1 cellular context compared by ENCODE assay signal in the genomic region with DNA sequence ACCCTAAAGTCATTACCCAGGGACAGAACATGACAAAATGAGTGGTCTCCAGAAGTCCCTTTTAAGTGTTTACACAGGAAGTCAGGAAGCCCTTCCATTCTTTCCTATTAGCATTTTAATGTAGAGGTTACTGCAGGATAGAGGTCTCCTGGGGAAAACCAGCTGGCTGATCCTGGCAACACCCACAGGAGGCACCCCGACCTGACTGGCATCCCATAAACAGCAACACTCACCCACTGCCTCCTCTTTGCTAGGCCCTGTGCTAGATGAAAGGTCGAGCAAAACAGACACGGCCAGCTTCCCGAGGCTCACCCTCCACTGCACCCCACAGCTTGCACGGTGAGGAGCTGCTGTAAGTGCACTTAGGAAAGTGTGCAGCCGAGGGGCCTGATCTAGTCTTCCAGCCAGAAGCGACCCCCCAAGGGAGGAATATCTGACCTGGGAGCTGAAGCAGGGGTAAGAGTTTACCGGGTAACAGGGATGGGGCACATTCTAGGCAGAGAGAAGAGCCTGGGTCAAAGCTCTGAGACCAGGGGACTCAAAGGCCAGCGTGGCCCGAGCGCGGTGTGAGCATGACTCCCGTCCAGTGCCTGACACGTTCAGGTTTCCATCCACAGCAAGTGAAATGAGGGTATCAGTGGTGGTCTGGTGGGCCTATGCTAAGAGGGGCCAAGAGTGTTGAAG.
TF ChIP-seq lines count a peak whose summit lies in the region.

No MANE protein-coding gene starts in this region.

TF ChIP-seq in GM12878, 131 proteins besides CTCF, POLR2A, EP300 and RAD21:
- TF ChIP-seq, protein P1, sequence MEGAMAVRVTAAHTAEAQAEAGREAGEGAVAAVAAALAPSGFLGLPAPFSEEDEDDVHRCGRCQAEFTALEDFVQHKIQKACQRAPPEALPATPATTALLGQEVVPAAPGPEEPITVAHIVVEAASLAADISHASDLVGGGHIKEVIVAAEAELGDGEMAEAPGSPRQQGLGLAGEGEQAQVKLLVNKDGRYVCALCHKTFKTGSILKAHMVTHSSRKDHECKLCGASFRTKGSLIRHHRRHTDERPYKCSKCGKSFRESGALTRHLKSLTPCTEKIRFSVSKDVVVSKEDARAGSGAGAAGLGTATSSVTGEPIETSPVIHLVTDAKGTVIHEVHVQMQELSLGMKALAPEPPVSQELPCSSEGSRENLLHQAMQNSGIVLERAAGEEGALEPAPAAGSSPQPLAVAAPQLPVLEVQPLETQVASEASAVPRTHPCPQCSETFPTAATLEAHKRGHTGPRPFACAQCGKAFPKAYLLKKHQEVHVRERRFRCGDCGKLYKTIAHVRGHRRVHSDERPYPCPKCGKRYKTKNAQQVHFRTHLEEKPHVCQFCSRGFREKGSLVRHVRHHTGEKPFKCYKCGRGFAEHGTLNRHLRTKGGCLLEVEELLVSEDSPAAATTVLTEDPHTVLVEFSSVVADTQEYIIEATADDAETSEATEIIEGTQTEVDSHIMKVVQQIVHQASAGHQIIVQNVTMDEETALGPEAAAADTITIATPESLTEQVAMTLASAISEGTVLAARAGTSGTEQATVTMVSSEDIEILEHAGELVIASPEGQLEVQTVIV (IDR thresholded peaks at IDR 0.05; ENCODE audit: borderline replicate concordance, partially characterized antibody): no peak
- TF ChIP-seq, protein P2, sequence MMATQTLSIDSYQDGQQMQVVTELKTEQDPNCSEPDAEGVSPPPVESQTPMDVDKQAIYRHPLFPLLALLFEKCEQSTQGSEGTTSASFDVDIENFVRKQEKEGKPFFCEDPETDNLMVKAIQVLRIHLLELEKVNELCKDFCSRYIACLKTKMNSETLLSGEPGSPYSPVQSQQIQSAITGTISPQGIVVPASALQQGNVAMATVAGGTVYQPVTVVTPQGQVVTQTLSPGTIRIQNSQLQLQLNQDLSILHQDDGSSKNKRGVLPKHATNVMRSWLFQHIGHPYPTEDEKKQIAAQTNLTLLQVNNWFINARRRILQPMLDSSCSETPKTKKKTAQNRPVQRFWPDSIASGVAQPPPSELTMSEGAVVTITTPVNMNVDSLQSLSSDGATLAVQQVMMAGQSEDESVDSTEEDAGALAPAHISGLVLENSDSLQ (IDR thresholded peaks at IDR 0.05): no peak
- TF ChIP-seq, protein P3, sequence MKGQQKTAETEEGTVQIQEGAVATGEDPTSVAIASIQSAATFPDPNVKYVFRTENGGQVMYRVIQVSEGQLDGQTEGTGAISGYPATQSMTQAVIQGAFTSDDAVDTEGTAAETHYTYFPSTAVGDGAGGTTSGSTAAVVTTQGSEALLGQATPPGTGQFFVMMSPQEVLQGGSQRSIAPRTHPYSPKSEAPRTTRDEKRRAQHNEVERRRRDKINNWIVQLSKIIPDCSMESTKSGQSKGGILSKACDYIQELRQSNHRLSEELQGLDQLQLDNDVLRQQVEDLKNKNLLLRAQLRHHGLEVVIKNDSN (IDR thresholded peaks at IDR 0.05; ENCODE audit: borderline replicate concordance, extremely low read length, insufficient read depth, low read depth, low read length): no peak
- TF ChIP-seq, protein P4, sequence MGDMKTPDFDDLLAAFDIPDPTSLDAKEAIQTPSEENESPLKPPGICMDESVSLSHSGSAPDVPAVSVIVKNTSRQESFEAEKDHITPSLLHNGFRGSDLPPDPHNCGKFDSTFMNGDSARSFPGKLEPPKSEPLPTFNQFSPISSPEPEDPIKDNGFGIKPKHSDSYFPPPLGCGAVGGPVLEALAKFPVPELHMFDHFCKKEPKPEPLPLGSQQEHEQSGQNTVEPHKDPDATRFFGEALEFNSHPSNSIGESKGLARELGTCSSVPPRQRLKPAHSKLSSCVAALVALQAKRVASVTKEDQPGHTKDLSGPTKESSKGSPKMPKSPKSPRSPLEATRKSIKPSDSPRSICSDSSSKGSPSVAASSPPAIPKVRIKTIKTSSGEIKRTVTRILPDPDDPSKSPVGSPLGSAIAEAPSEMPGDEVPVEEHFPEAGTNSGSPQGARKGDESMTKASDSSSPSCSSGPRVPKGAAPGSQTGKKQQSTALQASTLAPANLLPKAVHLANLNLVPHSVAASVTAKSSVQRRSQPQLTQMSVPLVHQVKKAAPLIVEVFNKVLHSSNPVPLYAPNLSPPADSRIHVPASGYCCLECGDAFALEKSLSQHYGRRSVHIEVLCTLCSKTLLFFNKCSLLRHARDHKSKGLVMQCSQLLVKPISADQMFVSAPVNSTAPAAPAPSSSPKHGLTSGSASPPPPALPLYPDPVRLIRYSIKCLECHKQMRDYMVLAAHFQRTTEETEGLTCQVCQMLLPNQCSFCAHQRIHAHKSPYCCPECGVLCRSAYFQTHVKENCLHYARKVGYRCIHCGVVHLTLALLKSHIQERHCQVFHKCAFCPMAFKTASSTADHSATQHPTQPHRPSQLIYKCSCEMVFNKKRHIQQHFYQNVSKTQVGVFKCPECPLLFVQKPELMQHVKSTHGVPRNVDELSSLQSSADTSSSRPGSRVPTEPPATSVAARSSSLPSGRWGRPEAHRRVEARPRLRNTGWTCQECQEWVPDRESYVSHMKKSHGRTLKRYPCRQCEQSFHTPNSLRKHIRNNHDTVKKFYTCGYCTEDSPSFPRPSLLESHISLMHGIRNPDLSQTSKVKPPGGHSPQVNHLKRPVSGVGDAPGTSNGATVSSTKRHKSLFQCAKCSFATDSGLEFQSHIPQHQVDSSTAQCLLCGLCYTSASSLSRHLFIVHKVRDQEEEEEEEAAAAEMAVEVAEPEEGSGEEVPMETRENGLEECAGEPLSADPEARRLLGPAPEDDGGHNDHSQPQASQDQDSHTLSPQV (IDR thresholded peaks at IDR 0.05): no peak
- TF ChIP-seq NFXL1 (IDR thresholded peaks at IDR 0.05; ENCODE audit: borderline replicate concordance) (no peak), FOXM1 (IDR thresholded peaks at IDR 0.05; ENCODE audit: low read depth, low read length) (no peak), ZNF217 (IDR thresholded peaks at IDR 0.05) (no peak), SREBF1 (IDR thresholded peaks at IDR 0.05; ENCODE audit: low read length) (no peak), EED (IDR thresholded peaks at IDR 0.05; ENCODE audit: low read depth) (no peak), JUNB (IDR thresholded peaks at IDR 0.05) (no peak), RBBP5 (conservative IDR thresholded peaks at IDR 0.05) (no peak), POU2F2 (IDR thresholded peaks at IDR 0.05; ENCODE audit: borderline replicate concordance, low read depth, low read length) (no peak), BRCA1 (IDR thresholded peaks at IDR 0.05; ENCODE audit: low read depth, low read length) (no peak), CREM (IDR thresholded peaks at IDR 0.05; ENCODE audit: low read depth) (no peak), ZNF274 (IDR thresholded peaks at IDR 0.05; ENCODE audit: insufficient read depth, insufficient read length) (no peak)
- TF ChIP-seq, protein P5, sequence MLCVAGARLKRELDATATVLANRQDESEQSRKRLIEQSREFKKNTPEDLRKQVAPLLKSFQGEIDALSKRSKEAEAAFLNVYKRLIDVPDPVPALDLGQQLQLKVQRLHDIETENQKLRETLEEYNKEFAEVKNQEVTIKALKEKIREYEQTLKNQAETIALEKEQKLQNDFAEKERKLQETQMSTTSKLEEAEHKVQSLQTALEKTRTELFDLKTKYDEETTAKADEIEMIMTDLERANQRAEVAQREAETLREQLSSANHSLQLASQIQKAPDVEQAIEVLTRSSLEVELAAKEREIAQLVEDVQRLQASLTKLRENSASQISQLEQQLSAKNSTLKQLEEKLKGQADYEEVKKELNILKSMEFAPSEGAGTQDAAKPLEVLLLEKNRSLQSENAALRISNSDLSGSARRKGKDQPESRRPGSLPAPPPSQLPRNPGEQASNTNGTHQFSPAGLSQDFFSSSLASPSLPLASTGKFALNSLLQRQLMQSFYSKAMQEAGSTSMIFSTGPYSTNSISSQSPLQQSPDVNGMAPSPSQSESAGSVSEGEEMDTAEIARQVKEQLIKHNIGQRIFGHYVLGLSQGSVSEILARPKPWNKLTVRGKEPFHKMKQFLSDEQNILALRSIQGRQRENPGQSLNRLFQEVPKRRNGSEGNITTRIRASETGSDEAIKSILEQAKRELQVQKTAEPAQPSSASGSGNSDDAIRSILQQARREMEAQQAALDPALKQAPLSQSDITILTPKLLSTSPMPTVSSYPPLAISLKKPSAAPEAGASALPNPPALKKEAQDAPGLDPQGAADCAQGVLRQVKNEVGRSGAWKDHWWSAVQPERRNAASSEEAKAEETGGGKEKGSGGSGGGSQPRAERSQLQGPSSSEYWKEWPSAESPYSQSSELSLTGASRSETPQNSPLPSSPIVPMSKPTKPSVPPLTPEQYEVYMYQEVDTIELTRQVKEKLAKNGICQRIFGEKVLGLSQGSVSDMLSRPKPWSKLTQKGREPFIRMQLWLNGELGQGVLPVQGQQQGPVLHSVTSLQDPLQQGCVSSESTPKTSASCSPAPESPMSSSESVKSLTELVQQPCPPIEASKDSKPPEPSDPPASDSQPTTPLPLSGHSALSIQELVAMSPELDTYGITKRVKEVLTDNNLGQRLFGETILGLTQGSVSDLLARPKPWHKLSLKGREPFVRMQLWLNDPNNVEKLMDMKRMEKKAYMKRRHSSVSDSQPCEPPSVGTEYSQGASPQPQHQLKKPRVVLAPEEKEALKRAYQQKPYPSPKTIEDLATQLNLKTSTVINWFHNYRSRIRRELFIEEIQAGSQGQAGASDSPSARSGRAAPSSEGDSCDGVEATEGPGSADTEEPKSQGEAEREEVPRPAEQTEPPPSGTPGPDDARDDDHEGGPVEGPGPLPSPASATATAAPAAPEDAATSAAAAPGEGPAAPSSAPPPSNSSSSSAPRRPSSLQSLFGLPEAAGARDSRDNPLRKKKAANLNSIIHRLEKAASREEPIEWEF (IDR thresholded peaks at IDR 0.05; ENCODE audit: insufficient replicate concordance, low read depth, low read length): no peak
